In the genomic region with DNA sequence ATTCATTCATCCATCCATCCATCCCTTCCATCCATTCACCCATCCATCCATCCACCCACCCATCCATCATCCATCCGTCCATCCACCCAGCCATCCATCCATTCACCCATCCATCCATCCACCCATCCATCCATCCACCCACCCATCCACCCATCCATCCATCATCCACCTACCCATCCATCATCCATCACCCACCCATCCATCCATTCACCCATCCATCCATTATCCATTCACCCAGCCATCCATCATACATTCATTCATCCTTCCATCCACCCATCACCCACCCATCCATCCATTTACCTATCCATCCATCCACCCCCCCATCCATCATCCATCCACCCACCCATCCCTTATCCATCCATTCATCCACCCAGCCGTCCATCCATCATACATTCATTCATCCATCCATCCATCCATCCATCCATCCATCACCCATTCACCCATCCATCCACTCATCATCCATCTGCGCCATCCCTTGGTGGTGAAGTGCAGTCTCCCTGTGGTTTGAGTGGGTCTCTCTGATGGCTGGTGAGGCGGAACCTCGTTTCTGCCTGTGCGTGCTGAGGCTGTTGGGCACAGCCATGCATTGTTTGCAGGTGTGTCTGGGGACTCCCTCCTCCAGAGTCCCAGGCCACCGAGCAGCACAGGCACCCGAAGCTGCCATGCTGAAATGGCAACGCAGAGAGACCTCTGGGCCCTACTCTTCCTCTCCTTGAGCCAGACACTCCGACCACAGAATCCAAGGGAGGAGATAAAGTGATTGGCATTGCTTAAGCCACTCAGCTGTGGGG, we compare ENCODE assay signal across 1 cellular context.
TF ChIP-seq lines count a peak whose summit lies in the region.

No MANE protein-coding gene starts in this region.

TF ChIP-seq in WTC11, 78 proteins besides CTCF, POLR2A, EP300 and RAD21 (continued from another document):
- TF ChIP-seq, protein P1, sequence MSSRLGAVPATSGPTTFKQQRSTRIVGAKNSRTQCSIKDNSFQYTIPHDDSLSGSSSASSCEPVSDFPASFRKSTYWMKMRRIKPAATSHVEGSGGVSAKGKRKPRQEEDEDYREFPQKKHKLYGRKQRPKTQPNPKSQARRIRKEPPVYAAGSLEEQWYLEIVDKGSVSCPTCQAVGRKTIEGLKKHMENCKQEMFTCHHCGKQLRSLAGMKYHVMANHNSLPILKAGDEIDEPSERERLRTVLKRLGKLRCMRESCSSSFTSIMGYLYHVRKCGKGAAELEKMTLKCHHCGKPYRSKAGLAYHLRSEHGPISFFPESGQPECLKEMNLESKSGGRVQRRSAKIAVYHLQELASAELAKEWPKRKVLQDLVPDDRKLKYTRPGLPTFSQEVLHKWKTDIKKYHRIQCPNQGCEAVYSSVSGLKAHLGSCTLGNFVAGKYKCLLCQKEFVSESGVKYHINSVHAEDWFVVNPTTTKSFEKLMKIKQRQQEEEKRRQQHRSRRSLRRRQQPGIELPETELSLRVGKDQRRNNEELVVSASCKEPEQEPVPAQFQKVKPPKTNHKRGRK (CRISPR knock-in tag; IDR thresholded peaks at IDR 0.05; ENCODE audit: borderline replicate concordance), result no peak
- TF ChIP-seq ZNF317 (CRISPR knock-in tag; IDR thresholded peaks at IDR 0.05; ENCODE audit: borderline replicate concordance, low read depth), result no peak
- no peak for TF ChIP-seq ZNF671 (CRISPR knock-in tag; IDR thresholded peaks at IDR 0.05)
- TF ChIP-seq SMAD4 (CRISPR knock-in tag; IDR thresholded peaks at IDR 0.05), result no peak
- no peak for TF ChIP-seq CBFB (CRISPR knock-in tag; IDR thresholded peaks at IDR 0.05; ENCODE audit: low read depth)
